Comparison of ENCODE assay signal across 10 cellular contexts in the genomic region with DNA sequence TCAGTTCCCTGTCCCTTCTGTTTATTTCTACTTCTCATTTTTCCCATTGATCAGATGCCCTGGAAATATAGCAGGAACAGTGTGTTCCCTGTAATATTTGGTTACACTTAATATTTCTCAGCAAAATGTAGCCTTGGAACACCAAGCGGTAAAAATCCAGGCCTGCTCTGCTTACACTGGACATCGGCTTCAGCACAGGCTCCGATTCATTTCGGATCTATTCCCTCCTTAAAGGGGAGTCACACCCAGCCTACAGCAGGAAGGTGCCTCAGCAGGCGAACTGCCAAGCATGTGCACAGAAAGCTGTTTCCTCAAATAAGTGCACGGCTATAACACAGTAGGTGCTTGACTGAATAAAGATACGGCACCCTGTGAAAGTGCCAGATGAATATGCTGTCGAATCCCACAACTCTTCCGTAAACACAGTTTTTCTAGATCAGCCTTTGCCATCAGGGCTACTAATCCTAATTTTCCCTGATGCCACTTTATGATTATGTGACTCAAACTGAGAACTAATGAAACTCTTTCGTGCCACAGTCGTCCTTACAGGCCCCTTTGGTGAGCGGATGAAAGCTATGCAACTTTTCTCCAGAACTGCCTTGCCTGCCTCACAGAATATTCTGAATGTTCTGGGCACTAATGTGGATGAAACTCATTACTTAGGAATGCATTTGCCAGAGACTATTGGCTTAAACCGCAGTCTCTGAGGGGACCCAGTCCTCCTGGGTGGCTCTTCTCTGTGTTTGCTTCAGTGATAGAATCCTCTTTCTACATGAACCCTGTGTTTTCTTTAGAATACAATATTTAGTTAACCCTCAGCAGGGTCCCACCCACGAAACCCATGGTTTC.
DNase-seq lines count a peak whose midpoint lies in the region; ATAC-seq, FAIRE-seq and TF ChIP-seq lines count a peak whose summit lies in the region.
"Had no signal": no experiment of that assay in that cellular context is flagged by ENCODE, and none has a peak within 500 bp of the region (broad histone marks: within the 10 kb centered on the region; RNA-seq: fewer than 3 reads in every experiment).

No MANE protein-coding gene starts in this region.

- H3K36me3 Mint-ChIP-seq in naive thymus-derived CD4-positive, alpha-beta T cell = peaks cover 0 to 1% (median 0%) of the 10 kb centered on the region in 5 donors

- H3K4me3 ChIP-seq in brain microvascular endothelial cell (ENCODE audit: low read depth, low read length) = no peak overlapping the region
- H3K4me3 ChIP-seq in thyroid gland (replicated peaks in 1 of 3) = no peak overlapping the region
- no peak overlapping the region for H3K4me3 ChIP-seq in naive thymus-derived CD4-positive, alpha-beta T cell (ENCODE audit: low read length)
- H3K4me3 ChIP-seq in OCI-LY7 (ENCODE audit: low read depth, low read length, poor library complexity, severe bottlenecking) = no peak overlapping the region

- H3K4me3 Mint-ChIP-seq in naive thymus-derived CD4-positive, alpha-beta T cell = no peak overlapping the region

- DNase-seq in HTR-8/SVneo (ENCODE audit: insufficient read length, low spot score) (peak; percentile 55), brain microvascular endothelial cell (peak; percentile 67), kidney glomerular epithelial cell (lab: John Stamatoyannopoulos, UW) (peak; percentile 56), thyroid gland (no peak), CD1c-positive myeloid dendritic cell (ENCODE audit: extremely low spot score) (no peak), NCI-H1105 treated with DMSO at 0.1 percent for 48 hours (lab: John Stamatoyannopoulos, UW) (no peak), OCI-LY7 (ENCODE audit: low spot score) (no peak)
- no peak for DNase-seq in naive thymus-derived CD4-positive, alpha-beta T cell
- DNase-seq: activated naive CD4-positive, alpha-beta T cell treated with Interleukin-2 at 50 U/mL for 16 hours; small intestine had no signal

- BruUV-seq in OCI-LY7 (replicated peaks; lab: Mats Ljungman, UMichigan) = no TSS peak

- no peaks in the 10 kb centered on the region for H4K20me1 ChIP-seq in OCI-LY7 (ENCODE audit: insufficient read depth, low read length)

- H3K27ac ChIP-seq in brain microvascular endothelial cell (peak overlapping the region; percentile 44), thyroid gland (peak overlapping the region in 2 of 3 donors; percentile 28 to 33), OCI-LY7 (ENCODE audit: low read depth, low read length, poor library complexity, severe bottlenecking) (no peak overlapping the region)
- H3K27ac ChIP-seq in naive thymus-derived CD4-positive, alpha-beta T cell (ENCODE audit: low read depth, low read length) = no peak overlapping the region

- H3K9me3 ChIP-seq in thyroid gland (no peaks in the 10 kb centered on the region), OCI-LY7 (ENCODE audit: low read length) (no peaks in the 10 kb centered on the region)
- H3K9me3 ChIP-seq in naive thymus-derived CD4-positive, alpha-beta T cell (ENCODE audit: control insufficient read depth in 2 of 3, low read length in 3 of 3) = no peaks in the 10 kb centered on the region

- H2AFZ ChIP-seq in OCI-LY7 (ENCODE audit: low read length) = no peak overlapping the region

- WGBS in thyroid gland, 2 donors = 78 to 81% methylated on average over 14 of the region's 14 CpGs

- intact Hi-C loops in thyroid gland (cut with DNase I) = no loop called here
- intact Hi-C loops in naive thymus-derived CD4-positive, alpha-beta T cell (cut with micrococcal nuclease) = no loop called here
- intact Hi-C loops in OCI-LY7 (cut with micrococcal nuclease; ENCODE audit: unreplicated experiment) = no loop called here

- H3K4me1 ChIP-seq in thyroid gland (no peaks in the 10 kb centered on the region), OCI-LY7 (ENCODE audit: insufficient read depth, low read length, poor library complexity, severe bottlenecking) (no peaks in the 10 kb centered on the region)
- H3K4me1 ChIP-seq in naive thymus-derived CD4-positive, alpha-beta T cell (ENCODE audit: control insufficient read depth in 2 of 2, insufficient read depth in 2 of 2, low read length in 2 of 2) = no peaks in the 10 kb centered on the region

- H3K4me2 ChIP-seq in OCI-LY7 (ENCODE audit: low read length) = no peak overlapping the region

- peaks cover 0 to 3% (median 0%) of the 10 kb centered on the region in 7 donors for H3K4me1 Mint-ChIP-seq in naive thymus-derived CD4-positive, alpha-beta T cell

- POLR2A ChIA-PET in naive thymus-derived CD4-positive, alpha-beta T cell (lab: Charles Lee) = no interaction called here
- POLR2A ChIA-PET in OCI-LY7 (lab: Charles Lee) = no interaction called here

- FAIRE-seq in HTR-8/SVneo (lab: Jason Lieb, UNC) = no peak
- FAIRE-seq: small intestine had no signal

- H3K27me3 ChIP-seq in brain microvascular endothelial cell (replicated peaks) (no peaks in the 10 kb centered on the region), thyroid gland (no peaks in the 10 kb centered on the region)
- no peaks in the 10 kb centered on the region for H3K27me3 ChIP-seq in naive thymus-derived CD4-positive, alpha-beta T cell (ENCODE audit: control insufficient read depth in 2 of 2, insufficient read depth in 2 of 2, low read length in 2 of 2)

- no peaks in the 10 kb centered on the region for H3K9me2 ChIP-seq in OCI-LY7 (ENCODE audit: insufficient read depth, low read length)

- no peaks in the 10 kb centered on the region for H3K27me3 Mint-ChIP-seq in naive thymus-derived CD4-positive, alpha-beta T cell

- H3K27ac Mint-ChIP-seq in naive thymus-derived CD4-positive, alpha-beta T cell = no peak overlapping the region

- H3K79me2 ChIP-seq in OCI-LY7 (ENCODE audit: insufficient read depth, low read depth, low read length) = no peaks in the 10 kb centered on the region

- in situ Hi-C loops in brain microvascular endothelial cell (cut with HindIII; ENCODE audit: low pct_ligation_motif_present, low sequenced_read_pairs) = no loop called here

- no peak for ATAC-seq in naive thymus-derived CD4-positive, alpha-beta T cell

- peaks cover 0 to 6% (median 0%) of the 10 kb centered on the region in 11 donors for H3K9me3 Mint-ChIP-seq in naive thymus-derived CD4-positive, alpha-beta T cell

- no peak for TF ChIP-seq POLR2A in thyroid gland (IDR thresholded peaks at IDR 0.05)

- CTCF ChIA-PET in naive thymus-derived CD4-positive, alpha-beta T cell (lab: Charles Lee) = no interaction called here
- CTCF ChIA-PET in OCI-LY7 (lab: Charles Lee; ENCODE audit: unreplicated experiment) = no interaction called here

- TF ChIP-seq CTCF in brain microvascular endothelial cell (IDR thresholded peaks at IDR 0.05; ENCODE audit: low read depth, low read length, missing control alignments) (no peak), thyroid gland (IDR thresholded peaks at IDR 0.05) (no peak), OCI-LY7 (conservative IDR thresholded peaks at IDR 0.05; ENCODE audit: low read length) (no peak)

- H3K36me3 ChIP-seq in brain microvascular endothelial cell (replicated peaks) = no peaks in the 10 kb centered on the region
- no peaks in the 10 kb centered on the region for H3K36me3 ChIP-seq in thyroid gland
- no peaks in the 10 kb centered on the region for H3K36me3 ChIP-seq in naive thymus-derived CD4-positive, alpha-beta T cell (ENCODE audit: control insufficient read depth in 2 of 3, insufficient read depth in 3 of 3, low read length in 3 of 3)
- H3K36me3 ChIP-seq in OCI-LY7 (ENCODE audit: insufficient read depth, low read length) = no peaks in the 10 kb centered on the region

Comparison
In these comparisons a context has a peak if more than half of its experiments do, and no peak if none do; other contexts are left out.
1. DNase-seq: peak in HTR-8/SVneo (single experiment), brain microvascular endothelial cell (single experiment) and kidney glomerular epithelial cell (single experiment); none in thyroid gland (0 of 2), CD1c-positive myeloid dendritic cell (single experiment), NCI-H1105 treated with DMSO at 0.1 percent for 48 hours (single experiment), naive thymus-derived CD4-positive, alpha-beta T cell (0 of 9) and OCI-LY7 (single experiment).
2. H3K27ac ChIP-seq: peak in brain microvascular endothelial cell (single experiment) and thyroid gland (2 of 3); none in naive thymus-derived CD4-positive, alpha-beta T cell (single experiment) and OCI-LY7 (single experiment).